In the genomic region with DNA sequence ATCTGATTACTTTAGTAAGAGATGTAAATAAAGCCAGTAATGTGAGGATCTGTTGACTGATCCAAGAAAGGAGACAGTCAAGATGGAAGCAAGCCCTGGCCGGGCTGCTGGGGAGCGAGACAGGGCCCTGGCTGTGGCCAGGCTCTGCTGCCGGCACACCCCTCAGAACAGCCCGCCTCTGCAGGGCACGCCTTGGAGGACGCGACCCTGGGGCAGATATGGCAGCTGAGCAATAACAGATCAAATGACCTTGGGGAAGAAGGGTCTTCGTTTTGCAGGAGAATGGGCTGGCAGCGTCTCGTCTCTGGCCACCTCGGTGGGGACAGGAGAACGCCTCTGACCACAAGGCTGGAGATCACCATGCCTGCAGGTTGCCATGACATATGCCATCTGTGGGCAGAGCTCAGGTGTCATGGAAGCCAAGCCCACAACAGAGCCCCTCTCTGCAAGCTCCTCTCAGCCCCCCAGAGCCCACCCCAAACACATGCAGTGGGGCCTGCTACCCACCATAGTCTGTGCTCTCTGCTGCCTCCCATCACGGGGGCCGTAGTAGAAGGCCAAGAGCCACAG, we compare ENCODE assay signal across 24 cellular contexts.
"Had no signal": no experiment of that assay in that cellular context is flagged by ENCODE, and none has a peak within 500 bp of the region (broad histone marks: within the 10 kb centered on the region; RNA-seq: fewer than 3 reads in every experiment).

No MANE protein-coding gene starts in this region.

- H3K36me3 ChIP-seq: brain microvascular endothelial cell had no signal

- H3K9me3 Mint-ChIP-seq: activated B cell treated with CpG ODN at 0.5 μM for 24 hours; activated CD4-positive, alpha-beta memory T cell treated with anti-CD3 and anti-CD28 coated beads for 36 hours; activated CD4-positive, alpha-beta T cell treated with anti-CD3 and anti-CD28 coated beads, Interleukin-2, amount 10 ng/mL, durations not matched to agents 7 days and 5 days; activated naive CD4-positive, alpha-beta T cell treated with anti-CD3 and anti-CD28 coated beads for 36 hours; activated T-cell treated with anti-CD3 and anti-CD28 coated beads, Interleukin-2, amount 50 U/mL, for 4 hours; T-cell had no signal

- H3K27me3 Mint-ChIP-seq: activated B cell treated with CpG ODN at 0.5 μM for 24 hours; activated CD4-positive, alpha-beta memory T cell treated with anti-CD3 and anti-CD28 coated beads for 36 hours; activated CD4-positive, alpha-beta T cell treated with anti-CD3 and anti-CD28 coated beads, Interleukin-2, amount 10 ng/mL, durations not matched to agents 7 days and 5 days; activated naive CD8-positive, alpha-beta T cell; T-cell had no signal

- H3K4me3 Mint-ChIP-seq: activated B cell treated with CpG ODN at 0.5 μM for 24 hours; activated CD4-positive, alpha-beta memory T cell treated with anti-CD3 and anti-CD28 coated beads for 36 hours; activated CD4-positive, alpha-beta T cell treated with anti-CD3 and anti-CD28 coated beads, Interleukin-2, amount 10 ng/mL, durations not matched to agents 7 days and 5 days; activated naive CD4-positive, alpha-beta T cell treated with anti-CD3 and anti-CD28 coated beads for 36 hours; activated naive CD8-positive, alpha-beta T cell; activated T-cell treated with anti-CD3 and anti-CD28 coated beads, Interleukin-2, amount 50 U/mL, for 4 hours; T-cell had no signal

- H3K9me3 ChIP-seq: Peyer's patch had no signal

- H3K27ac Mint-ChIP-seq: activated B cell treated with CpG ODN at 0.5 μM for 24 hours; activated CD4-positive, alpha-beta memory T cell treated with anti-CD3 and anti-CD28 coated beads for 36 hours; activated CD4-positive, alpha-beta T cell treated with anti-CD3 and anti-CD28 coated beads, Interleukin-2, amount 10 ng/mL, durations not matched to agents 7 days and 5 days; activated naive CD4-positive, alpha-beta T cell treated with anti-CD3 and anti-CD28 coated beads for 36 hours; activated naive CD8-positive, alpha-beta T cell; T-cell had no signal

- H3K27ac ChIP-seq: brain microvascular endothelial cell, Peyer's patch, SK-N-MC had no signal

- H3K4me1 Mint-ChIP-seq: activated B cell treated with CpG ODN at 0.5 μM for 24 hours; activated CD4-positive, alpha-beta T cell treated with anti-CD3 and anti-CD28 coated beads, Interleukin-2, amount 10 ng/mL, durations not matched to agents 7 days and 5 days; T-cell had no signal

- H3K4me1 ChIP-seq: Peyer's patch had no signal

- ATAC-seq: activated T-cell treated with anti-CD3 and anti-CD28 coated beads, Interleukin-2, amount 50 U/mL, for 4 hours; K562; T-cell had no signal

- DNase-seq: activated B cell treated with CpG ODN at 0.5 μM for 24 hours; activated CD4-positive, alpha-beta memory T cell treated with anti-CD3 and anti-CD28 coated beads for 36 hours; activated CD4-positive, alpha-beta T cell treated with anti-CD3 and anti-CD28 coated beads for 1 hour; activated CD4-positive, alpha-beta T cell treated with anti-CD3 and anti-CD28 coated beads, Interleukin-2, amount 10 ng/mL, durations not matched to agents 7 days and 5 days; activated CD8-positive, alpha-beta memory T cell treated with anti-CD3 and anti-CD28 coated beads for 24 hours; activated gamma-delta T cell; activated naive CD4-positive, alpha-beta T cell treated with anti-CD3 and anti-CD28 coated beads for 36 hours; activated T-cell treated with anti-CD3 and anti-CD28 coated beads, Interleukin-2, amount 50 U/mL, for 4 hours; amygdala; brain microvascular endothelial cell; Karpas-422; MM.1S; NCI-H1105 treated with DMSO at 0.1 percent for 48 hours; NCI-H1436 treated with DMSO at 0.1 percent for 48 hours; NCI-H187; NCI-H2081; NCI-H510A treated with DMSO at 0.1 percent for 48 hours; T-cell; T-helper 2 cell; T1000 had no signal

- H3K4me3 ChIP-seq: K562, Peyer's patch, SK-N-MC had no signal

- H3K27me3 ChIP-seq: brain microvascular endothelial cell, Peyer's patch had no signal
